In genomic region chr2:58065248-58065647, GRCh38 we compare ENCODE assay signal across 1 cellular context.
TF ChIP-seq lines count a peak whose summit lies in the region.

No MANE protein-coding gene starts in this region.

TF ChIP-seq in A549, 52 proteins besides CTCF, POLR2A, EP300 and RAD21:
- no peak for TF ChIP-seq BHLHE40 (IDR thresholded peaks at IDR 0.05; ENCODE audit: low read depth, low read length)
- peak; percentile 76 for TF ChIP-seq MAFK (IDR thresholded peaks at IDR 0.05; ENCODE audit: partially characterized antibody)
- TF ChIP-seq ZNF302 (CRISPR knock-in tag; IDR thresholded peaks at IDR 0.05), result no peak
